In the genomic region with DNA sequence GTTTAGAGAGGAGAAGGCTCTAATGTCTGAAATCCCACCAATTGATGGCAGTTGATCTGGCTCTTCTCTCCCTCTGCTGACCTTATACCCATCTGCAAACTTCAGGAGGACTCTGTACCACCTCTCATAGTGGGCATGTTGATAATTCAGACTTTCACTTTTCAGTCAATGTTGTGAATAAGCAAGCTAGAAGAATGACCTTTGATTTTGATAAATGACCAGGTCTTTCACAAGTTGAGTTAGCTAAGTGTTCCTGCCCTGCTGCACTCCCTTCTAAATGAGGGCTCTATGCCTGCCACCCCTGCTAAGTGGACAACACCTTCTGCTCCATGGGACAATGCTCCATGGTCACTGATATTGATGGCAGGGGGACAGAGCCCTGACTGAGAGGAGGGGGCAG, we compare ENCODE assay signal across 1 cellular context.
TF ChIP-seq lines count a peak whose summit lies in the region.

No MANE protein-coding gene starts in this region.

TF ChIP-seq in H1, 55 proteins besides CTCF, POLR2A, EP300 and RAD21 (continued from another document):
- TF ChIP-seq SAP30 (IDR thresholded peaks at IDR 0.05; ENCODE audit: insufficient read depth, insufficient replicate concordance, low read length) (no peak), EZH2 (IDR thresholded peaks at IDR 0.05; ENCODE audit: low read depth, low read length, severe bottlenecking) (no peak), TAF1 (IDR thresholded peaks at IDR 0.05; ENCODE audit: low read depth, low read length) (no peak), MAFK (IDR thresholded peaks at IDR 0.05; ENCODE audit: low read depth, low read length) (no peak), EGR1 (IDR thresholded peaks at IDR 0.05; ENCODE audit: borderline replicate concordance, low read depth, low read length) (no peak), BACH1 (IDR thresholded peaks at IDR 0.05; ENCODE audit: low read length) (no peak), CREB1 (IDR thresholded peaks at IDR 0.05) (no peak), KDM1A (IDR thresholded peaks at IDR 0.05; ENCODE audit: borderline replicate concordance, low read length) (no peak), CEBPB (IDR thresholded peaks at IDR 0.05; ENCODE audit: low read depth, low read length) (no peak), KDM4A (IDR thresholded peaks at IDR 0.05; ENCODE audit: low read depth, low read length, severe bottlenecking) (no peak), PHF8 (conservative IDR thresholded peaks at IDR 0.05; ENCODE audit: low read depth, low read length) (no peak)
- TF ChIP-seq, protein P1, sequence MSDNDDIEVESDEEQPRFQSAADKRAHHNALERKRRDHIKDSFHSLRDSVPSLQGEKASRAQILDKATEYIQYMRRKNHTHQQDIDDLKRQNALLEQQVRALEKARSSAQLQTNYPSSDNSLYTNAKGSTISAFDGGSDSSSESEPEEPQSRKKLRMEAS (IDR thresholded peaks at IDR 0.05): no peak
- TF ChIP-seq, protein P2, sequence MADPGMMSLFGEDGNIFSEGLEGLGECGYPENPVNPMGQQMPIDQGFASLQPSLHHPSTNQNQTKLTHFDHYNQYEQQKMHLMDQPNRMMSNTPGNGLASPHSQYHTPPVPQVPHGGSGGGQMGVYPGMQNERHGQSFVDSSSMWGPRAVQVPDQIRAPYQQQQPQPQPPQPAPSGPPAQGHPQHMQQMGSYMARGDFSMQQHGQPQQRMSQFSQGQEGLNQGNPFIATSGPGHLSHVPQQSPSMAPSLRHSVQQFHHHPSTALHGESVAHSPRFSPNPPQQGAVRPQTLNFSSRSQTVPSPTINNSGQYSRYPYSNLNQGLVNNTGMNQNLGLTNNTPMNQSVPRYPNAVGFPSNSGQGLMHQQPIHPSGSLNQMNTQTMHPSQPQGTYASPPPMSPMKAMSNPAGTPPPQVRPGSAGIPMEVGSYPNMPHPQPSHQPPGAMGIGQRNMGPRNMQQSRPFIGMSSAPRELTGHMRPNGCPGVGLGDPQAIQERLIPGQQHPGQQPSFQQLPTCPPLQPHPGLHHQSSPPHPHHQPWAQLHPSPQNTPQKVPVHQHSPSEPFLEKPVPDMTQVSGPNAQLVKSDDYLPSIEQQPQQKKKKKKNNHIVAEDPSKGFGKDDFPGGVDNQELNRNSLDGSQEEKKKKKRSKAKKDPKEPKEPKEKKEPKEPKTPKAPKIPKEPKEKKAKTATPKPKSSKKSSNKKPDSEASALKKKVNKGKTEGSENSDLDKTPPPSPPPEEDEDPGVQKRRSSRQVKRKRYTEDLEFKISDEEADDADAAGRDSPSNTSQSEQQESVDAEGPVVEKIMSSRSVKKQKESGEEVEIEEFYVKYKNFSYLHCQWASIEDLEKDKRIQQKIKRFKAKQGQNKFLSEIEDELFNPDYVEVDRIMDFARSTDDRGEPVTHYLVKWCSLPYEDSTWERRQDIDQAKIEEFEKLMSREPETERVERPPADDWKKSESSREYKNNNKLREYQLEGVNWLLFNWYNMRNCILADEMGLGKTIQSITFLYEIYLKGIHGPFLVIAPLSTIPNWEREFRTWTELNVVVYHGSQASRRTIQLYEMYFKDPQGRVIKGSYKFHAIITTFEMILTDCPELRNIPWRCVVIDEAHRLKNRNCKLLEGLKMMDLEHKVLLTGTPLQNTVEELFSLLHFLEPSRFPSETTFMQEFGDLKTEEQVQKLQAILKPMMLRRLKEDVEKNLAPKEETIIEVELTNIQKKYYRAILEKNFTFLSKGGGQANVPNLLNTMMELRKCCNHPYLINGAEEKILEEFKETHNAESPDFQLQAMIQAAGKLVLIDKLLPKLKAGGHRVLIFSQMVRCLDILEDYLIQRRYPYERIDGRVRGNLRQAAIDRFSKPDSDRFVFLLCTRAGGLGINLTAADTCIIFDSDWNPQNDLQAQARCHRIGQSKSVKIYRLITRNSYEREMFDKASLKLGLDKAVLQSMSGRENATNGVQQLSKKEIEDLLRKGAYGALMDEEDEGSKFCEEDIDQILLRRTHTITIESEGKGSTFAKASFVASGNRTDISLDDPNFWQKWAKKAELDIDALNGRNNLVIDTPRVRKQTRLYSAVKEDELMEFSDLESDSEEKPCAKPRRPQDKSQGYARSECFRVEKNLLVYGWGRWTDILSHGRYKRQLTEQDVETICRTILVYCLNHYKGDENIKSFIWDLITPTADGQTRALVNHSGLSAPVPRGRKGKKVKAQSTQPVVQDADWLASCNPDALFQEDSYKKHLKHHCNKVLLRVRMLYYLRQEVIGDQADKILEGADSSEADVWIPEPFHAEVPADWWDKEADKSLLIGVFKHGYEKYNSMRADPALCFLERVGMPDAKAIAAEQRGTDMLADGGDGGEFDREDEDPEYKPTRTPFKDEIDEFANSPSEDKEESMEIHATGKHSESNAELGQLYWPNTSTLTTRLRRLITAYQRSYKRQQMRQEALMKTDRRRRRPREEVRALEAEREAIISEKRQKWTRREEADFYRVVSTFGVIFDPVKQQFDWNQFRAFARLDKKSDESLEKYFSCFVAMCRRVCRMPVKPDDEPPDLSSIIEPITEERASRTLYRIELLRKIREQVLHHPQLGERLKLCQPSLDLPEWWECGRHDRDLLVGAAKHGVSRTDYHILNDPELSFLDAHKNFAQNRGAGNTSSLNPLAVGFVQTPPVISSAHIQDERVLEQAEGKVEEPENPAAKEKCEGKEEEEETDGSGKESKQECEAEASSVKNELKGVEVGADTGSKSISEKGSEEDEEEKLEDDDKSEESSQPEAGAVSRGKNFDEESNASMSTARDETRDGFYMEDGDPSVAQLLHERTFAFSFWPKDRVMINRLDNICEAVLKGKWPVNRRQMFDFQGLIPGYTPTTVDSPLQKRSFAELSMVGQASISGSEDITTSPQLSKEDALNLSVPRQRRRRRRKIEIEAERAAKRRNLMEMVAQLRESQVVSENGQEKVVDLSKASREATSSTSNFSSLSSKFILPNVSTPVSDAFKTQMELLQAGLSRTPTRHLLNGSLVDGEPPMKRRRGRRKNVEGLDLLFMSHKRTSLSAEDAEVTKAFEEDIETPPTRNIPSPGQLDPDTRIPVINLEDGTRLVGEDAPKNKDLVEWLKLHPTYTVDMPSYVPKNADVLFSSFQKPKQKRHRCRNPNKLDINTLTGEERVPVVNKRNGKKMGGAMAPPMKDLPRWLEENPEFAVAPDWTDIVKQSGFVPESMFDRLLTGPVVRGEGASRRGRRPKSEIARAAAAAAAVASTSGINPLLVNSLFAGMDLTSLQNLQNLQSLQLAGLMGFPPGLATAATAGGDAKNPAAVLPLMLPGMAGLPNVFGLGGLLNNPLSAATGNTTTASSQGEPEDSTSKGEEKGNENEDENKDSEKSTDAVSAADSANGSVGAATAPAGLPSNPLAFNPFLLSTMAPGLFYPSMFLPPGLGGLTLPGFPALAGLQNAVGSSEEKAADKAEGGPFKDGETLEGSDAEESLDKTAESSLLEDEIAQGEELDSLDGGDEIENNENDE (IDR thresholded peaks at IDR 0.05; ENCODE audit: insufficient replicate concordance, low read length): no peak
